Comparison of ENCODE assay signal across 8 cellular contexts in the genomic region with DNA sequence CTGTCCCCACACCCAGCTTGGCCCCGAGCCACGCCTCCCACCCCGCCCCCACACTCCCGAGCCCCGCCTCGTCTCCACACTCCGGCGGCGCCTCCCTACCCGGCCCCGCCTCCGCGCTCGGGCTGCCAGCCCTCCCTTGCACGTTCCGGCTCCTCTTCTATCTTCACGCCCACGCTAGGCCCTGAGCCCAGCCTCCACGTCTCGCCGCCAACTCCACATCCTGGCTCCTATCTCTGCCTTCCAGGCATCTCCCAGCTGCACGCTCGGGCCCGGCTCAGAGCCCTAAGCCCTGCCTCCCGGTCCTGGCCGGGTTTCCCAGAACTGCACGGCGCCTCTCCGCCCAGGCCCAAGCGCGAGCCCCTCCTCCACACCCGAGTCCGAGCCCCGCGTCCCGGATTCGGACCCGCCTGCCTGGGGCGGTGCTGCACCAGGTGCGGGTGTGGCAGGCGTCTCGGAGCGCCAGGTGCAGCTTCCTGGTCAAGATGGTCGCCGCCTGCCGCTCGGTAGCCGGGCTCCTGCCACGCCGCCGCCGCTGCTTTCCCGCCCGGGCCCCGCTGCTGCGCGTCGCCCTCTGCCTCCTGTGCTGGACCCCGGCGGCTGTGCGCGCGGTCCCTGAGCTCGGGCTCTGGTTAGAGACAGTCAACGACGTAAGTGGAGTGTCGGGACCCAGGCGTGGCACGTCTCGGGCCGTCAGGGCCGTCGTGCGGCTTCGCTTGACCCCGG. TPM values are rescaled to one million over a fixed set of nuclear protein-coding genes. Genes with fewer than 3 reads are reported as not detected.
DNase-seq lines count a peak whose midpoint lies in the region; ATAC-seq, FAIRE-seq and TF ChIP-seq lines count a peak whose summit lies in the region.

A gene with protein sequence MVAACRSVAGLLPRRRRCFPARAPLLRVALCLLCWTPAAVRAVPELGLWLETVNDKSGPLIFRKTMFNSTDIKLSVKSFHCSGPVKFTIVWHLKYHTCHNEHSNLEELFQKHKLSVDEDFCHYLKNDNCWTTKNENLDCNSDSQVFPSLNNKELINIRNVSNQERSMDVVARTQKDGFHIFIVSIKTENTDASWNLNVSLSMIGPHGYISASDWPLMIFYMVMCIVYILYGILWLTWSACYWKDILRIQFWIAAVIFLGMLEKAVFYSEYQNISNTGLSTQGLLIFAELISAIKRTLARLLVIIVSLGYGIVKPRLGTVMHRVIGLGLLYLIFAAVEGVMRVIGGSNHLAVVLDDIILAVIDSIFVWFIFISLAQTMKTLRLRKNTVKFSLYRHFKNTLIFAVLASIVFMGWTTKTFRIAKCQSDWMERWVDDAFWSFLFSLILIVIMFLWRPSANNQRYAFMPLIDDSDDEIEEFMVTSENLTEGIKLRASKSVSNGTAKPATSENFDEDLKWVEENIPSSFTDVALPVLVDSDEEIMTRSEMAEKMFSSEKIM (plus strand): TSS at position 160 of the 723 bp plus-strand sequence. CDS start 323 bp downstream, at position 483.

- POLR2A ChIA-PET in BJ (lab: Charles Lee): interaction anchor here (0.6 kb wide), 2 partner anchors 136 to 214 kb away, joined by 4 to 7 read pairs; no protein-coding TSS in a partner anchor
- POLR2A ChIA-PET in activated CD4-positive, alpha-beta T cell treated with anti-CD3 and anti-CD28 coated beads for 36 hours (lab: Charles Lee): interaction anchor here (1.0 to 1.7 kb wide), 3 partner anchors 11 to 198 kb away, joined by 3 to 5 read pairs (median 5); no protein-coding TSS in a partner anchor

- FAIRE-seq in GM19239 (lab: Jason Lieb, UNC): peak; percentile 78

- H3K4me1 Mint-ChIP-seq in activated CD4-positive, alpha-beta T cell treated with anti-CD3 and anti-CD28 coated beads for 36 hours: peaks cover 37% of the 10 kb centered on the region

- ATAC-seq in HG03442 (IDR thresholded peaks at IDR 0.05; ENCODE audit: unreplicated experiment) (peak; percentile 48), left lobe of liver (peak; percentile 78)
- peak; percentile 28 for ATAC-seq in activated CD4-positive, alpha-beta T cell treated with anti-CD3 and anti-CD28 coated beads for 36 hours

- intact Hi-C loops in activated CD4-positive, alpha-beta T cell treated with anti-CD3 and anti-CD28 coated beads for 36 hours (cut with DNase I, micrococcal nuclease): loop anchor here (1.0 to 10.0 kb wide), 13 partner anchors 20 to 1840 kb away; a partner anchor contains a TSS

- H3K4me3 ChIP-seq in BJ (ENCODE audit: low read depth, low read length): peak within 1 kb of the TSS; percentile 76
- peak within 1 kb of the TSS; percentile 73 for H3K4me3 ChIP-seq in coronary artery

- peak within 1 kb of the TSS; percentile 97 for H3K4me3 Mint-ChIP-seq in activated CD4-positive, alpha-beta T cell treated with anti-CD3 and anti-CD28 coated beads for 36 hours

- no peaks in the 10 kb centered on the region for H3K27me3 ChIP-seq in BJ (ENCODE audit: control insufficient read depth, insufficient read depth, low read length)

- DNase-seq in BJ (ENCODE audit: low read depth) (peak; percentile 86), GM19239 (ENCODE audit: insufficient read length, low spot score) (peak; percentile 62), NCI-H524 (lab: John Stamatoyannopoulos, UW) (peak; percentile 82 to 90), coronary artery (ENCODE audit: low spot score) (peak; percentile 99), left lobe of liver (ENCODE audit: low spot score) (peak; percentile 98)
- peak; percentile 100 for DNase-seq in activated CD4-positive, alpha-beta T cell treated with anti-CD3 and anti-CD28 coated beads for 36 hours
- peak; percentile 92 to 97 for DNase-seq in stimulated activated CD4-positive, alpha-beta T cell treated with anti-CD3 and anti-CD28 coated beads, Interleukin-2, amount 100 ng/mL, for 48 hours

- H3K27me3 Mint-ChIP-seq in activated CD4-positive, alpha-beta T cell treated with anti-CD3 and anti-CD28 coated beads for 36 hours: no peaks in the 10 kb centered on the region

- H3K27ac ChIP-seq in coronary artery: peak within 1 kb of the TSS; percentile 76 to 95

- H3K27ac Mint-ChIP-seq in activated CD4-positive, alpha-beta T cell treated with anti-CD3 and anti-CD28 coated beads for 36 hours: peak within 1 kb of the TSS; percentile 99

- CTCF ChIA-PET in BJ (lab: Yijun Ruan, JAX): interaction anchor here (1.1 kb wide), 1 partner anchor 168 kb away, joined by 4 read pairs; no protein-coding TSS in a partner anchor
- CTCF ChIA-PET in activated CD4-positive, alpha-beta T cell treated with anti-CD3 and anti-CD28 coated beads for 36 hours (lab: Charles Lee): interaction anchor here (0.6 to 1.1 kb wide), 5 partner anchors 57 to 718 kb away, joined by 3 to 6 read pairs (median 3); no protein-coding TSS in a partner anchor

- TF ChIP-seq CTCF in BJ (IDR thresholded peaks at IDR 0.05; ENCODE audit: insufficient read depth, low read depth, low read length) (no peak), coronary artery (IDR thresholded peaks at IDR 0.05) (no peak)

- peaks cover 17% of the 10 kb centered on the region for H3K36me3 Mint-ChIP-seq in activated CD4-positive, alpha-beta T cell treated with anti-CD3 and anti-CD28 coated beads for 36 hours (ENCODE audit: low read depth)

- H3K36me3 ChIP-seq in BJ (ENCODE audit: control insufficient read depth, insufficient read depth, low read length): peaks cover 2% of the 10 kb centered on the region; the same call in 1 of the 2 replicates

- no peaks in the 10 kb centered on the region for H3K9me3 Mint-ChIP-seq in activated CD4-positive, alpha-beta T cell treated with anti-CD3 and anti-CD28 coated beads for 36 hours (ENCODE audit: low read depth)

RNA-seq across cellular contexts. Expression of the gene that starts here (rescaled TPM):
- 11.4 and 23.4 TPM in 2 replicates for polyA plus RNA-seq in BJ (2011; rRNA removed)
- 12.0 and 13.2 TPM in 2 replicates for polyA minus RNA-seq in BJ (2011; rRNA and poly(A)+ RNA removed)
- 10 to 100 TPM; 14.5 to 17.6 TPM for total RNA-seq in activated CD4-positive, alpha-beta T cell treated with anti-CD3 and anti-CD28 coated beads for 36 hours
- 7.5 TPM for total RNA-seq in left lobe of liver

Comparison
In these comparisons a context has a peak if more than half of its experiments do, and no peak if none do; other contexts are left out.
1. Peak in every context shown above with its lines: DNase-seq, ATAC-seq, H3K4me3 ChIP-seq and H3K27ac ChIP-seq.
2. ATAC-seq: peak in every context shown above with its lines; median percentile 78 in left lobe of liver; 48 in HG03442; 28 in activated CD4-positive, alpha-beta T cell treated with anti-CD3 and anti-CD28 coated beads for 36 hours.